8 cellular contexts compared by ENCODE assay signal in genomic region chr7:74094224-74095095, GRCh38.
DNase-seq lines count a peak whose midpoint lies in the region; TF ChIP-seq lines count a peak whose summit lies in the region.

No MANE protein-coding gene starts in this region.

- H3K27ac ChIP-seq in HEK293 (ENCODE audit: extremely low read depth, low read depth, low read length), result no peak overlapping the region
- peak overlapping the region; percentile 55 for H3K27ac ChIP-seq in epithelial cell of prostate
- peak overlapping the region; percentile 27 for H3K27ac ChIP-seq in muscle layer of duodenum (ENCODE audit: low read length)

- H3K36me3 ChIP-seq in HEK293 (ENCODE audit: control insufficient read depth in 2 of 2, insufficient read depth in 1 of 2, low read length in 2 of 2) (peaks cover 2 to 27% of the 10 kb centered on the region in 2 experiments; a peak in 2 of 3 replicates), muscle layer of duodenum (ENCODE audit: control insufficient read depth in 1 of 2, insufficient read depth in 2 of 2, low read length in 2 of 2) (peaks cover 0 to 17% of the 10 kb centered on the region in 2 donors)

- POLR2A ChIA-PET in HEK293 (lab: Yijun Ruan, JAX), result interaction anchor here (0.5 to 2.1 kb wide), 2 partner anchors 11 to 29 kb away, joined by 3 to 10 read pairs; partner anchors contain the start of gene LIMK1

- DNase-seq in GM04504 (ENCODE audit: low read depth) (peak; percentile 93), NCI-H226 (peak; percentile 94), epithelial cell of prostate (ENCODE audit: low read depth, low spot score) (peak; percentile 73), hippocampal formation (lab: John Stamatoyannopoulos, UW) (no peak)
- peak; percentile 57 for DNase-seq in activated CD8-positive, alpha-beta memory T cell treated with anti-CD3 and anti-CD28 coated beads, Interleukin-2, amount 50 U/mL, for 1 hour (ENCODE audit: extremely low read depth)
- DNase-seq in stimulated activated CD8-positive, alpha-beta memory T cell treated with anti-CD3 and anti-CD28 coated beads, Interleukin-7, amount 100 ng/mL, for 24 hours (ENCODE audit: low read depth), result peak; percentile 54

- H3K27me3 ChIP-seq in muscle layer of duodenum (ENCODE audit: low read depth, low read length), result no peaks in the 10 kb centered on the region

- peak overlapping the region; percentile 30 for H3K4me3 ChIP-seq in HEK293 (ENCODE audit: low read depth, low read length)
- H3K4me3 ChIP-seq in muscle layer of duodenum (ENCODE audit: low read depth in 1 of 2, low read length in 2 of 2), result peak overlapping the region; percentile 56 to 86

- CTCF ChIA-PET in HEK293 (lab: Yijun Ruan, JAX), result interaction anchor here (0.6 kb wide), 1 partner anchor 487 kb away, joined by 3 read pairs; no protein-coding TSS in a partner anchor

- H3K9me3 ChIP-seq in HEK293 (ENCODE audit: control insufficient read depth, insufficient read depth, low read depth, low read length) (no peaks in the 10 kb centered on the region), muscle layer of duodenum (ENCODE audit: control insufficient read depth in 1 of 2, low read length in 2 of 2) (no peaks in the 10 kb centered on the region)

- H3K4me1 ChIP-seq in HEK293 (ENCODE audit: control insufficient read depth, insufficient read depth, low read length), result no peaks in the 10 kb centered on the region
- H3K4me1 ChIP-seq in muscle layer of duodenum (ENCODE audit: control insufficient read depth in 1 of 2, insufficient read depth in 2 of 2, low read length in 2 of 2), result peaks cover 0 to 29% of the 10 kb centered on the region in 2 donors

- no peak for TF ChIP-seq CTCF in HEK293 (tag by site-specific recombination; IDR thresholded peaks at IDR 0.05)

TF ChIP-seq in HEK293, 187 proteins besides CTCF, POLR2A, EP300 and RAD21 (continues in another document):
- peak; percentile 32; the same call in 1 of the 2 replicates for TF ChIP-seq ZIC2 (tag by site-specific recombination; IDR thresholded peaks at IDR 0.05)
- no peak for TF ChIP-seq ZNF274 (IDR thresholded peaks at IDR 0.05; ENCODE audit: low read length)
- TF ChIP-seq ZNF274 (tag by site-specific recombination; IDR thresholded peaks at IDR 0.05; ENCODE audit: borderline replicate concordance), result no peak
- TF ChIP-seq EGR2 (tag by site-specific recombination; IDR thresholded peaks at IDR 0.05; ENCODE audit: low read depth), result peak; percentile 89
- TF ChIP-seq REPIN1 (tag by site-specific recombination; IDR thresholded peaks at IDR 0.05; ENCODE audit: low read depth), result no peak
- TF ChIP-seq ZNF629 (tag by site-specific recombination; IDR thresholded peaks at IDR 0.05), result no peak
- TF ChIP-seq GLIS1 (tag by site-specific recombination; IDR thresholded peaks at IDR 0.05), result no peak
- no peak for TF ChIP-seq ZNF26 (tag by site-specific recombination; IDR thresholded peaks at IDR 0.05)
- TF ChIP-seq ZNF514 (tag by site-specific recombination; IDR thresholded peaks at IDR 0.05), result no peak
- TF ChIP-seq ZNF791 (tag by site-specific recombination; IDR thresholded peaks at IDR 0.05), result no peak
- no peak for TF ChIP-seq SETDB1 (IDR thresholded peaks at IDR 0.05; ENCODE audit: insufficient read length, low read length)
- no peak for TF ChIP-seq SCRT1 (tag by site-specific recombination; IDR thresholded peaks at IDR 0.05; ENCODE audit: borderline replicate concordance)
- peak; percentile 46 for TF ChIP-seq SCRT2 (tag by site-specific recombination; IDR thresholded peaks at IDR 0.05)
- TF ChIP-seq ZNF837 (tag by site-specific recombination; IDR thresholded peaks at IDR 0.05), result no peak
- TF ChIP-seq ZNF449 (tag by site-specific recombination; IDR thresholded peaks at IDR 0.05), result no peak
- no peak for TF ChIP-seq ZNF121 (tag by site-specific recombination; IDR thresholded peaks at IDR 0.05)
- no peak for TF ChIP-seq ZNF280C (tag by site-specific recombination; IDR thresholded peaks at IDR 0.05)
- no peak for TF ChIP-seq KLF10 (tag by site-specific recombination; IDR thresholded peaks at IDR 0.05)
- TF ChIP-seq ZNF488 (tag by site-specific recombination; IDR thresholded peaks at IDR 0.05), result no peak
- no peak for TF ChIP-seq ZNF140 (tag by site-specific recombination; IDR thresholded peaks at IDR 0.05)
- peak; percentile 44; the same call in 1 of the 2 replicates for TF ChIP-seq PRDM1 (tag by site-specific recombination; IDR thresholded peaks at IDR 0.05)
- TF ChIP-seq ZNF148 (tag by site-specific recombination; IDR thresholded peaks at IDR 0.05; ENCODE audit: borderline replicate concordance), result no peak
- no peak for TF ChIP-seq ZNF654 (tag by site-specific recombination; IDR thresholded peaks at IDR 0.05; ENCODE audit: low read depth)
- TF ChIP-seq ZNF366 (tag by site-specific recombination; conservative IDR thresholded peaks at IDR 0.05), result 0 out of 2 replicates have a peak, but pooled peaks have one; percentile 22
- TF ChIP-seq TCF7L2 (IDR thresholded peaks at IDR 0.05; ENCODE audit: borderline replicate concordance, low read depth, low read length), result no peak
- TF ChIP-seq ZNF610 (tag by site-specific recombination; IDR thresholded peaks at IDR 0.05; ENCODE audit: borderline replicate concordance), result no peak
- TF ChIP-seq ZFHX2 (tag by site-specific recombination; conservative IDR thresholded peaks at IDR 0.05), result peak; percentile 94
- no peak for TF ChIP-seq ZNF341 (tag by site-specific recombination; IDR thresholded peaks at IDR 0.05; ENCODE audit: low read depth)
- no peak for TF ChIP-seq ZNF350 (tag by site-specific recombination; IDR thresholded peaks at IDR 0.05)

Comparison
In these comparisons a context has a peak if more than half of its experiments do, and no peak if none do; other contexts are left out.
1. DNase-seq: peak in GM04504 (single experiment), NCI-H226 (single experiment), activated CD8-positive, alpha-beta memory T cell treated with anti-CD3 and anti-CD28 coated beads, Interleukin-2, amount 50 U/mL, for 1 hour (single experiment), epithelial cell of prostate (single experiment) and stimulated activated CD8-positive, alpha-beta memory T cell treated with anti-CD3 and anti-CD28 coated beads, Interleukin-7, amount 100 ng/mL, for 24 hours (single experiment); none in hippocampal formation (0 of 2).